Comparison of ENCODE assay signal across 17 cellular contexts in genomic region chr2:165933211-165933610, GRCh38. TPM values are rescaled to one million over a fixed set of nuclear protein-coding genes. Genes with fewer than 3 reads are reported as not detected.
DNase-seq lines count a peak whose midpoint lies in the region; ATAC-seq, FAIRE-seq and TF ChIP-seq lines count a peak whose summit lies in the region.
"Had no signal": no experiment of that assay in that cellular context is flagged by ENCODE, and none has a peak within 500 bp of the region (broad histone marks: within the 10 kb centered on the region; RNA-seq: fewer than 3 reads in every experiment).

No MANE protein-coding gene starts in this region.

- no peaks in the 10 kb centered on the region for H3K9me3 ChIP-seq in H1 (ENCODE audit: insufficient read depth in 2 of 2, low read depth in 1 of 2, low read length in 1 of 2)
- no peaks in the 10 kb centered on the region for H3K9me3 ChIP-seq in naive thymus-derived CD4-positive, alpha-beta T cell (ENCODE audit: control insufficient read depth in 2 of 3, low read length in 3 of 3)
- H3K9me3 ChIP-seq: Caco-2, HAP-1 had no signal

- no peaks in the 10 kb centered on the region for H3K27me3 Mint-ChIP-seq in naive thymus-derived CD4-positive, alpha-beta T cell
- H3K27me3 Mint-ChIP-seq: CD4-positive, alpha-beta T cell had no signal

- TF ChIP-seq RAD21 in Ishikawa (IDR thresholded peaks at IDR 0.05; ENCODE audit: low read depth) (no peak), H1 (IDR thresholded peaks at IDR 0.05 in 1 of 2, conservative IDR thresholded peaks at IDR 0.05 in 1 of 2; ENCODE audit: low read depth in 2 of 2, low read length in 2 of 2) (no peak)

- no peak overlapping the region for H3K4me3 Mint-ChIP-seq in naive thymus-derived CD4-positive, alpha-beta T cell
- H3K4me3 Mint-ChIP-seq: CD4-positive, alpha-beta T cell had no signal

- H3K18ac ChIP-seq in H1 (ENCODE audit: extremely low read depth, low read length), result no peak overlapping the region

- intact Hi-C loops in naive thymus-derived CD4-positive, alpha-beta T cell (cut with micrococcal nuclease), result no loop called here

- H3K14ac ChIP-seq in H1 (ENCODE audit: insufficient read length), result no peak overlapping the region

- no peak overlapping the region for H2BK12ac ChIP-seq in H1 (ENCODE audit: low read depth, low read length)

- H3K4me2 ChIP-seq in H1 (ENCODE audit: insufficient read depth in 1 of 2, low read depth in 2 of 2, low read length in 2 of 2), result no peak overlapping the region

- peaks cover 0 to 18% (median 5%) of the 10 kb centered on the region in 7 donors for H3K4me1 Mint-ChIP-seq in naive thymus-derived CD4-positive, alpha-beta T cell

- H3K56ac ChIP-seq in H1 (replicated peaks; ENCODE audit: insufficient read length, low read depth, low read length), result no peak overlapping the region

- no peak overlapping the region for H4K8ac ChIP-seq in H1 (ENCODE audit: extremely low read depth, insufficient read depth, low read length)

- H2BK20ac ChIP-seq in H1 (ENCODE audit: low read length), result no peak overlapping the region

- no peak overlapping the region for H4K5ac ChIP-seq in H1 (ENCODE audit: insufficient read length, low read depth, low read length)

- 0 out of 2 replicates have a peak overlapping the region, but pooled peaks have one; percentile 29 for H3K27ac ChIP-seq in H1 (ENCODE audit: low read depth, low read length)
- no peak overlapping the region for H3K27ac ChIP-seq in naive thymus-derived CD4-positive, alpha-beta T cell (ENCODE audit: low read depth, low read length)
- H3K27ac ChIP-seq: C4-2B had no signal

- H3K27me3 ChIP-seq in H1 (replicated peaks in 1 of 4; ENCODE audit: control insufficient read depth in 3 of 4, extremely low read depth in 1 of 4, insufficient read depth in 3 of 4, low read length in 3 of 4), result no peaks in the 10 kb centered on the region
- H3K27me3 ChIP-seq in naive thymus-derived CD4-positive, alpha-beta T cell (ENCODE audit: control insufficient read depth in 2 of 2, insufficient read depth in 2 of 2, low read length in 2 of 2), result no peaks in the 10 kb centered on the region

- TF ChIP-seq EP300 in Ishikawa (IDR thresholded peaks at IDR 0.05; ENCODE audit: borderline replicate concordance) (no peak), H1 (IDR thresholded peaks at IDR 0.05; ENCODE audit: borderline replicate concordance in 1 of 2, low read depth in 2 of 2, low read length in 2 of 2) (no peak)

- H3K27ac Mint-ChIP-seq in naive thymus-derived CD4-positive, alpha-beta T cell, result no peak overlapping the region
- H3K27ac Mint-ChIP-seq: CD4-positive, alpha-beta T cell had no signal

- FAIRE-seq in H1 (lab: Jason Lieb, UNC), result no peak
- FAIRE-seq: A204.1, D721Med, GM12892, HepG2 had no signal

- no peak for TF ChIP-seq POLR2A in H1 (IDR thresholded peaks at IDR 0.05; ENCODE audit: control extremely low read depth in 1 of 2, low read depth in 2 of 2, low read length in 2 of 2)

- H2AK5ac ChIP-seq in H1 (ENCODE audit: low read depth, low read length), result no peak overlapping the region

- 55% methylated on average over 2 of the region's 2 CpGs; no CpG with 5 or more reads in 1 of the 2 experiments for WGBS in H1 (ENCODE audit: extremely low coverage in 1 of 2, insufficient coverage in 1 of 2, insufficient read length in 1 of 2, insufficient replicate concordance in 2 of 2, low coverage in 1 of 2, low lambda C conversion rate in 2 of 2, missing lambda C conversion rate in 1 of 2), 2 experiments

- H3K9ac ChIP-seq in H1 (replicated peaks in 1 of 4; ENCODE audit: extremely low read depth in 1 of 4, low read depth in 3 of 4, low read length in 3 of 4), result no peak overlapping the region

- no peak overlapping the region for H3K4ac ChIP-seq in H1 (replicated peaks; ENCODE audit: insufficient read length, low read depth, low read length)

- H4K20me1 ChIP-seq in H1 (replicated peaks in 1 of 2; ENCODE audit: control insufficient read depth in 1 of 2, insufficient read depth in 2 of 2, low read length in 2 of 2), result no peaks in the 10 kb centered on the region

- POLR2A ChIA-PET in H1 (lab: Charles Lee; ENCODE audit: partially characterized antibody), result interaction anchor here (0.9 kb wide), 1 partner anchor 10 kb away, joined by 3 read pairs; no protein-coding TSS in a partner anchor
- POLR2A ChIA-PET in naive thymus-derived CD4-positive, alpha-beta T cell (lab: Charles Lee), result no interaction called here

- H3K36me3 ChIP-seq in H1 (ENCODE audit: control insufficient read depth in 2 of 4, insufficient read depth in 4 of 4, low read length in 3 of 4), result peaks cover 0 to 46% (median 8%) of the 10 kb centered on the region in 4 experiments; a peak in 5 of 8 replicates
- peaks cover 6 to 33% (median 17%) of the 10 kb centered on the region in 3 experiments for H3K36me3 ChIP-seq in naive thymus-derived CD4-positive, alpha-beta T cell (ENCODE audit: control insufficient read depth in 2 of 3, insufficient read depth in 3 of 3, low read length in 3 of 3)

- H2BK15ac ChIP-seq in H1 (ENCODE audit: low read length), result no peak overlapping the region

- H3K4me1 ChIP-seq in H1 (replicated peaks in 1 of 4; ENCODE audit: control insufficient read depth in 3 of 4, insufficient read depth in 4 of 4, low read length in 3 of 4), result peaks cover 3 to 6% (median 4%) of the 10 kb centered on the region in 4 experiments; a peak in 5 of 7 replicates
- no peaks in the 10 kb centered on the region for H3K4me1 ChIP-seq in naive thymus-derived CD4-positive, alpha-beta T cell (ENCODE audit: control insufficient read depth in 2 of 2, insufficient read depth in 2 of 2, low read length in 2 of 2)

- H3K9me3 Mint-ChIP-seq in naive thymus-derived CD4-positive, alpha-beta T cell, result no peaks in the 10 kb centered on the region
- H3K9me3 Mint-ChIP-seq: CD4-positive, alpha-beta T cell had no signal

- TF ChIP-seq CTCF in H1 (IDR thresholded peaks at IDR 0.05; ENCODE audit: control extremely low read depth in 1 of 3, insufficient read depth in 1 of 3, low read depth in 1 of 3, low read length in 3 of 3) (no peak), GM20000 (IDR thresholded peaks at IDR 0.05; ENCODE audit: extremely low read depth, missing control alignments) (no peak)

- no peak overlapping the region for H3K4me3 ChIP-seq in H1 (ENCODE audit: extremely low read depth in 1 of 4, insufficient read depth in 2 of 4, low read depth in 3 of 4, low read length in 4 of 4)
- no peak overlapping the region for H3K4me3 ChIP-seq in naive thymus-derived CD4-positive, alpha-beta T cell (ENCODE audit: low read length)
- H3K4me3 ChIP-seq: HAP-1 had no signal

- peaks cover 0 to 55% (median 31%) of the 10 kb centered on the region in 5 donors for H3K36me3 Mint-ChIP-seq in naive thymus-derived CD4-positive, alpha-beta T cell

- CTCF ChIA-PET in H1 (lab: Charles Lee; ENCODE audit: partially characterized antibody), result no interaction called here
- CTCF ChIA-PET in naive thymus-derived CD4-positive, alpha-beta T cell (lab: Charles Lee), result no interaction called here

- no peak overlapping the region for H3K23ac ChIP-seq in H1 (ENCODE audit: insufficient read length)

- no peaks in the 10 kb centered on the region; a peak in 1 of 4 replicates for H3K79me2 ChIP-seq in H1 (ENCODE audit: control insufficient read depth in 1 of 2, insufficient read depth in 2 of 2, low read length in 2 of 2)

- DNase-seq in H1 (ENCODE audit: low read depth in 1 of 2, low spot score in 2 of 2) (no peak), kidney glomerular epithelial cell (lab: John Stamatoyannopoulos, UW) (peak; percentile 57), GM20000 (ENCODE audit: low spot score) (no peak), HuH-7.5 (ENCODE audit: low spot score) (no peak), NCI-H2171 (lab: John Stamatoyannopoulos, UW) (no peak)
- no peak for DNase-seq in naive thymus-derived CD4-positive, alpha-beta T cell
- DNase-seq: AML-193; Caco-2; CD4-positive, alpha-beta T cell; GDM1 had no signal

- H2BK5ac ChIP-seq in H1 (ENCODE audit: low read depth, low read length), result no peak overlapping the region

- no peak overlapping the region for H2AFZ ChIP-seq in H1 (ENCODE audit: low read length)

- H3K79me1 ChIP-seq in H1 (ENCODE audit: low read depth, low read length), result no peaks in the 10 kb centered on the region

- H2BK120ac ChIP-seq in H1 (replicated peaks; ENCODE audit: low read depth, low read length), result no peak overlapping the region

- H4K91ac ChIP-seq in H1 (replicated peaks; ENCODE audit: insufficient read length, low read length), result no peak overlapping the region

- ATAC-seq in naive thymus-derived CD4-positive, alpha-beta T cell, result no peak
- ATAC-seq: HepG2 had no signal

- H3K23me2 ChIP-seq in H1 (ENCODE audit: low read depth, low read length), result no peaks in the 10 kb centered on the region; the same call in 1 of the 2 replicates

TF ChIP-seq in Ishikawa, 13 proteins besides CTCF, POLR2A, EP300 and RAD21 (continues in another document):
- TF ChIP-seq TEAD4 (IDR thresholded peaks at IDR 0.05), result 0 out of 2 replicates have a peak, but pooled peaks have one; percentile 18
- TF ChIP-seq, protein P1, sequence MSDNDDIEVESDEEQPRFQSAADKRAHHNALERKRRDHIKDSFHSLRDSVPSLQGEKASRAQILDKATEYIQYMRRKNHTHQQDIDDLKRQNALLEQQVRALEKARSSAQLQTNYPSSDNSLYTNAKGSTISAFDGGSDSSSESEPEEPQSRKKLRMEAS (IDR thresholded peaks at IDR 0.05), result no peak

TF ChIP-seq in H1, 55 proteins besides CTCF, POLR2A, EP300 and RAD21 (continues in another document):
- TF ChIP-seq EZH2 (IDR thresholded peaks at IDR 0.05; ENCODE audit: low read depth, low read length, severe bottlenecking), result no peak

RNA-seq across cellular contexts. Expression of gene TTC21B, which starts 20.4 kb away (rescaled TPM):
- total RNA-seq in H1 (2021; fragmentation: NEBNext Ultra II Directional; extraction: Animal tissue kit (Norgen Biotek cat#: 25700)), result 20.8 and 23.9 TPM in 2 replicates
- polyA plus RNA-seq in H1 (2011; rRNA removed), result 5.1 and 6.9 TPM in 2 replicates
- polyA plus RNA-seq in H1 (2011; cell fraction: cytosol; rRNA removed), result 7.6 TPM
- polyA plus RNA-seq in H1 (2011; cell fraction: nucleus; rRNA removed), result 12.0 TPM
- polyA plus RNA-seq in H1 (2012, experiment 1 of 2), result 8.2 to 12.2 TPM (median 11.8 TPM) in 4 replicates
- polyA plus RNA-seq in H1 (2012, experiment 2 of 2), result 0.49 TPM
- 10.4 TPM for polyA plus RNA-seq in H1 (2013, experiment 1 of 2)
- 9.3 TPM for polyA plus RNA-seq in H1 (2013, experiment 2 of 2)
- polyA minus RNA-seq in H1 (2011; rRNA and poly(A)+ RNA removed), result 24.4 and 42.0 TPM in 2 replicates
- polyA minus RNA-seq in H1 (2011; cell fraction: cytosol; rRNA and poly(A)+ RNA removed), result 11.1 TPM
- polyA minus RNA-seq in H1 (2011; cell fraction: nucleus; rRNA and poly(A)+ RNA removed), result 51.4 TPM
- 10 to 100 TPM; 23.0 to 38.9 (median 33.0) TPM for total RNA-seq in naive thymus-derived CD4-positive, alpha-beta T cell
- polyA plus RNA-seq in naive thymus-derived CD4-positive, alpha-beta T cell, result 1 to 10 TPM; 9.2 to 10.0 TPM
